Comparison of ENCODE assay signal across 16 cellular contexts in genomic region chr6:11404845-11405244, GRCh38.
DNase-seq lines count a peak whose midpoint lies in the region; TF ChIP-seq lines count a peak whose summit lies in the region.
"Had no signal": no experiment of that assay in that cellular context is flagged by ENCODE, and none has a peak within 500 bp of the region (broad histone marks: within the 10 kb centered on the region; RNA-seq: fewer than 3 reads in every experiment).

No MANE protein-coding gene starts in this region.

- H4K20me1 ChIP-seq in Loucy (ENCODE audit: insufficient read depth, low read length, poor library complexity, severe bottlenecking): no peaks in the 10 kb centered on the region
- no peaks in the 10 kb centered on the region for H4K20me1 ChIP-seq in neural progenitor cell (ENCODE audit: low read depth)

- H3K27ac ChIP-seq in neural progenitor cell: no peak overlapping the region
- H3K27ac ChIP-seq: gastroesophageal sphincter, vagina had no signal

- H3K4me1 ChIP-seq in Loucy (ENCODE audit: insufficient read depth, low read length, poor library complexity, severe bottlenecking) (peaks cover 13% of the 10 kb centered on the region), neural progenitor cell (peaks cover 8% of the 10 kb centered on the region), BE2C (no peaks in the 10 kb centered on the region)
- H3K4me1 ChIP-seq: vagina had no signal

- H3K9me3 ChIP-seq in Loucy (ENCODE audit: insufficient read depth, low read depth, low read length): no peaks in the 10 kb centered on the region
- no peaks in the 10 kb centered on the region for H3K9me3 ChIP-seq in neural progenitor cell (ENCODE audit: low read depth)
- no peaks in the 10 kb centered on the region for H3K9me3 ChIP-seq in BE2C
- H3K9me3 ChIP-seq: gastroesophageal sphincter, SK-N-SH, vagina had no signal

- H3K4me2 ChIP-seq in Loucy (ENCODE audit: low read depth, low read length, poor library complexity, severe bottlenecking) (peak overlapping the region; percentile 29), neural progenitor cell (no peak overlapping the region)
- H3K4me2 ChIP-seq: SK-N-SH had no signal

- H3K4me3 Mint-ChIP-seq in chondrocyte (ENCODE audit: unreplicated experiment) (no peak overlapping the region), neural progenitor cell (no peak overlapping the region)
- H3K4me3 Mint-ChIP-seq: stimulated activated naive CD8-positive, alpha-beta T cell treated with anti-CD3 and anti-CD28 coated beads, Interleukin-15, Interleukin-2, amounts not matched to agents 100 ng/mL and 50 ng/mL, for 24 hours had no signal

- H3K36me3 ChIP-seq in Loucy (ENCODE audit: insufficient read depth, low read length) (no peaks in the 10 kb centered on the region), neural progenitor cell (no peaks in the 10 kb centered on the region), BE2C (no peaks in the 10 kb centered on the region)
- H3K36me3 ChIP-seq: gastroesophageal sphincter, vagina had no signal

- H3F3A ChIP-seq in Loucy (ENCODE audit: low read depth) (0 out of 2 replicates have a peak, but pooled peaks cover 2% of the 10 kb centered on the region), neural progenitor cell (ENCODE audit: low read depth) (no peaks in the 10 kb centered on the region)

- H3K9ac ChIP-seq in Loucy (ENCODE audit: low read depth, low read length, poor library complexity, severe bottlenecking) (no peak overlapping the region), neural progenitor cell (no peak overlapping the region)
- H3K9ac ChIP-seq: SK-N-SH had no signal

- H3K27ac Mint-ChIP-seq in chondrocyte (ENCODE audit: unreplicated experiment) (peak overlapping the region; percentile 38), neural progenitor cell (no peak overlapping the region)
- H3K27ac Mint-ChIP-seq: stimulated activated naive CD8-positive, alpha-beta T cell treated with anti-CD3 and anti-CD28 coated beads, Interleukin-15, Interleukin-2, amounts not matched to agents 100 ng/mL and 50 ng/mL, for 24 hours had no signal

- H3K27me3 ChIP-seq in Loucy (ENCODE audit: insufficient read depth, low read length, poor library complexity, severe bottlenecking) (no peaks in the 10 kb centered on the region), neural progenitor cell (no peaks in the 10 kb centered on the region), BE2C (no peaks in the 10 kb centered on the region)
- H3K27me3 ChIP-seq: gastroesophageal sphincter, vagina had no signal

- peaks cover 21% of the 10 kb centered on the region for H3K4me1 Mint-ChIP-seq in chondrocyte (ENCODE audit: low read depth)
- H3K4me1 Mint-ChIP-seq in neural progenitor cell: peaks cover 9% of the 10 kb centered on the region

- no peak overlapping the region for H3K4me3 ChIP-seq in Loucy (ENCODE audit: low read length, poor library complexity, severe bottlenecking)
- H3K4me3 ChIP-seq in neural progenitor cell: no peak overlapping the region
- H3K4me3 ChIP-seq in BE2C (ENCODE audit: low read depth, low read length): no peak overlapping the region
- H3K4me3 ChIP-seq: gastroesophageal sphincter, vagina had no signal

- H3K79me2 ChIP-seq in Loucy (ENCODE audit: insufficient read depth, low read length) (no peaks in the 10 kb centered on the region), neural progenitor cell (ENCODE audit: low read depth) (no peaks in the 10 kb centered on the region)

- H3K36me3 Mint-ChIP-seq in chondrocyte (ENCODE audit: low read depth) (no peaks in the 10 kb centered on the region), neural progenitor cell (no peaks in the 10 kb centered on the region)

- in situ Hi-C loops in GM13977 (cut with MboI; ENCODE audit: low pct_unique_long_range_greater_than_20kb, low sequenced_read_pairs, unreplicated experiment): no loop called here

- no peaks in the 10 kb centered on the region for H3K9me2 ChIP-seq in Loucy (replicated peaks; ENCODE audit: low read depth, low read length)
- H3K9me2 ChIP-seq: SK-N-SH had no signal

- TF ChIP-seq CTCF in Loucy (conservative IDR thresholded peaks at IDR 0.05; ENCODE audit: low read length) (no peak), chondrocyte (IDR thresholded peaks at IDR 0.05) (no peak), neural progenitor cell (IDR thresholded peaks at IDR 0.05) (no peak), BE2C (IDR thresholded peaks at IDR 0.05; ENCODE audit: low read depth, low read length) (no peak), GM13977 (IDR thresholded peaks at IDR 0.05; ENCODE audit: extremely low read depth, insufficient read depth, missing control alignments) (no peak)

- peak; percentile 88 for DNase-seq in CD1c-positive myeloid dendritic cell (ENCODE audit: extremely low spot score)
- DNase-seq in chondrocyte (ENCODE audit: low spot score): no peak
- no peak for DNase-seq in neural progenitor cell (ENCODE audit: low spot score)
- DNase-seq in SHP77 (lab: John Stamatoyannopoulos, UW): no peak
- no peak for DNase-seq in BE2C
- no peak for DNase-seq in NCI-H1105 (lab: John Stamatoyannopoulos, UW)
- no peak for DNase-seq in GM13977 (ENCODE audit: low spot score)
- DNase-seq: midbrain, NCI-H1417 treated with DMSO at 0.1 percent for 48 hours, NCI-H226, occipital lobe, SK-N-SH had no signal

- H2AFZ ChIP-seq in Loucy (ENCODE audit: low read length): 0 out of 2 replicates have a peak overlapping the region, but pooled peaks have one; percentile 74
- H2AFZ ChIP-seq in neural progenitor cell (replicated peaks): peak overlapping the region; percentile 30

- no peaks in the 10 kb centered on the region for H3K9me3 Mint-ChIP-seq in chondrocyte (ENCODE audit: low read depth)
- H3K9me3 Mint-ChIP-seq in neural progenitor cell: peaks cover 13% of the 10 kb centered on the region
- H3K9me3 Mint-ChIP-seq: stimulated activated naive CD8-positive, alpha-beta T cell treated with anti-CD3 and anti-CD28 coated beads, Interleukin-15, Interleukin-2, amounts not matched to agents 100 ng/mL and 50 ng/mL, for 24 hours had no signal

- H3K27me3 Mint-ChIP-seq in chondrocyte (ENCODE audit: low read depth) (no peaks in the 10 kb centered on the region), neural progenitor cell (ENCODE audit: insufficient read depth, low read depth) (peaks cover 2% of the 10 kb centered on the region)
